Comparison of ENCODE assay signal across 9 cellular contexts in genomic region chr16:88382491-88383400, GRCh38. TPM values are rescaled to one million over a fixed set of nuclear protein-coding genes. Genes with fewer than 3 reads are reported as not detected.
DNase-seq lines count a peak whose midpoint lies in the region; ATAC-seq, FAIRE-seq and TF ChIP-seq lines count a peak whose summit lies in the region.
"Had no signal": no experiment of that assay in that cellular context is flagged by ENCODE, and none has a peak within 500 bp of the region (broad histone marks: within the 10 kb centered on the region; RNA-seq: fewer than 3 reads in every experiment).

A gene with protein sequence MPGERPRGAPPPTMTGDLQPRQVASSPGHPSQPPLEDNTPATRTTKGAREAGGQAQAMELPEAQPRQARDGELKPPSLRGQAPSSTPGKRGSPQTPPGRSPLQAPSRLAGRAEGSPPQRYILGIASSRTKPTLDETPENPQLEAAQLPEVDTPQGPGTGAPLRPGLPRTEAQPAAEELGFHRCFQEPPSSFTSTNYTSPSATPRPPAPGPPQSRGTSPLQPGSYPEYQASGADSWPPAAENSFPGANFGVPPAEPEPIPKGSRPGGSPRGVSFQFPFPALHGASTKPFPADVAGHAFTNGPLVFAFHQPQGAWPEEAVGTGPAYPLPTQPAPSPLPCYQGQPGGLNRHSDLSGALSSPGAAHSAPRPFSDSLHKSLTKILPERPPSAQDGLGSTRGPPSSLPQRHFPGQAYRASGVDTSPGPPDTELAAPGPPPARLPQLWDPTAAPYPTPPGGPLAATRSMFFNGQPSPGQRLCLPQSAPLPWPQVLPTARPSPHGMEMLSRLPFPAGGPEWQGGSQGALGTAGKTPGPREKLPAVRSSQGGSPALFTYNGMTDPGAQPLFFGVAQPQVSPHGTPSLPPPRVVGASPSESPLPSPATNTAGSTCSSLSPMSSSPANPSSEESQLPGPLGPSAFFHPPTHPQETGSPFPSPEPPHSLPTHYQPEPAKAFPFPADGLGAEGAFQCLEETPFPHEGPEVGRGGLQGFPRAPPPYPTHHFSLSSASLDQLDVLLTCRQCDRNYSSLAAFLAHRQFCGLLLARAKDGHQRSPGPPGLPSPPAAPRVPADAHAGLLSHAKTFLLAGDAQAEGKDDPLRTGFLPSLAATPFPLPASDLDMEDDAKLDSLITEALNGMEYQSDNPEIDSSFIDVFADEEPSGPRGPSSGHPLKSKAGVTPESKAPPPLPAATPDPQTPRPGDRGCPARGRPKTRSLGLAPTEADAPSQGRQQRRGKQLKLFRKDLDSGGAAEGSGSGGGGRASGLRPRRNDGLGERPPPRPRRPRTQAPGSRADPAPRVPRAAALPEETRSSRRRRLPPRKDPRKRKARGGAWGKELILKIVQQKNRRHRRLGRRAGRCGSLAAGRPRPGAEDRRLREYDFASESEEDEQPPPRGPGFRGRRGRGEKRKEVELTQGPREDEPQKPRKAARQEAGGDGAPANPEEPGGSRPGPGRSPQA (N-terminal part only) (plus strand): TSS chr16:88382959. CDS start chr16:88427471, 44,512 bp downstream.

- ATAC-seq in esophagus mucosa (peak; percentile 29), HG03460 (IDR thresholded peaks at IDR 0.05; ENCODE audit: unreplicated experiment) (no peak)

- no peaks in the 10 kb centered on the region for H3K9me3 Mint-ChIP-seq in HFFc6

- DNase-seq in A172 (ENCODE audit: low spot score) (peak; percentile 13), HFFc6 (peak; percentile 17), midbrain (lab: John Stamatoyannopoulos, UW) (peak; percentile 13), GM12891 (ENCODE audit: insufficient read length, low spot score) (no peak), NCI-H345 treated with DMSO at 0.1 percent for 48 hours (lab: John Stamatoyannopoulos, UW; ENCODE audit: unreplicated experiment) (no peak), SIG-M5 (lab: John Stamatoyannopoulos, UW) (no peak)

- H3K36me3 Mint-ChIP-seq in HFFc6 (ENCODE audit: low read depth) = peaks cover 7% of the 10 kb centered on the region; the same call in 1 of the 2 replicates

- H3K4me3 Mint-ChIP-seq in HFFc6 = peak within 1 kb of the TSS; percentile 88

- peak within 1 kb of the TSS; percentile 92 for H3K27ac Mint-ChIP-seq in HFFc6

- no peaks in the 10 kb centered on the region; the same call in none of the 2 replicates for H3K27me3 Mint-ChIP-seq in HFFc6 (ENCODE audit: insufficient read depth)

- TF ChIP-seq POLR2A in GM12891 (IDR thresholded peaks at IDR 0.05; ENCODE audit: low read depth, low read length) = no peak

- peaks cover 31% of the 10 kb centered on the region for H3K4me1 Mint-ChIP-seq in HFFc6 (ENCODE audit: low read depth)

- no peak for FAIRE-seq in GM12891 (lab: Jason Lieb, UNC)
- FAIRE-seq: endometrium had no signal

- no peak for TF ChIP-seq CTCF in HFFc6 (IDR thresholded peaks at IDR 0.05)

TF ChIP-seq in GM12891, 5 proteins besides CTCF, POLR2A, EP300 and RAD21:
- no peak for TF ChIP-seq PAX5 (IDR thresholded peaks at IDR 0.05; ENCODE audit: insufficient read depth, low read length, severe bottlenecking)
- TF ChIP-seq POU2F2 (IDR thresholded peaks at IDR 0.05; ENCODE audit: low read depth, low read length) = no peak
- no peak for TF ChIP-seq POLR2AphosphoS5 (IDR thresholded peaks at IDR 0.05; ENCODE audit: low read depth, low read length)
- TF ChIP-seq SPI1 (IDR thresholded peaks at IDR 0.05; ENCODE audit: low read depth, low read length) = no peak
TF ChIP-seq in GM12891: peak in this region for 0.

RNA-seq across cellular contexts. Expression of the gene that starts here (rescaled TPM):
- total RNA-seq in A172 (2014; rRNA removed; shearing (Covaris generic)) = 0.55 and 0.91 TPM in 2 replicates
- total RNA-seq in HFFc6 (2021; fragmentation: NEBNext Ultra II Directional; extraction: Animal tissue kit (Norgen Biotek cat#: 25700)) = 10 to 100 TPM in 3 of 6 experiments, 1 to 10 TPM in 3; 9.4 to 17.5 (median 10.1) TPM
- 0.24 TPM for total RNA-seq in esophagus mucosa
- polyA plus RNA-seq in GM12891 (2012; ENCODE audit: low read depth, missing spikeins) = 0.26 TPM

Comparison
In these comparisons a context has a peak if more than half of its experiments do, and no peak if none do; other contexts are left out.
1. Peak in DNase-seq in A172; RNA of the gene not detected or under 1 TPM.
2. Peak in ATAC-seq in esophagus mucosa; RNA of the gene not detected or under 1 TPM.
3. DNase-seq: peak in HFFc6 (single experiment) and midbrain (single experiment); none in GM12891 (single experiment), NCI-H345 treated with DMSO at 0.1 percent for 48 hours (single experiment) and SIG-M5 (single experiment).